Comparison of ENCODE assay signal across 11 cellular contexts in genomic region chr6:44076366-44077200, GRCh38. TPM values are rescaled to one million over a fixed set of nuclear protein-coding genes. Genes with fewer than 3 reads are reported as not detected.
DNase-seq lines count a peak whose midpoint lies in the region; ATAC-seq and TF ChIP-seq lines count a peak whose summit lies in the region.
"Had no signal": no experiment of that assay in that cellular context is flagged by ENCODE, and none has a peak within 500 bp of the region (broad histone marks: within the 10 kb centered on the region; RNA-seq: fewer than 3 reads in every experiment).

No MANE protein-coding gene starts in this region.

- no peak overlapping the region for H3K4me3 ChIP-seq in adipocyte (ENCODE audit: low read length)
- H3K4me3 ChIP-seq in hepatocyte = no peak overlapping the region
- H3K4me3 ChIP-seq in skeletal muscle satellite cell (ENCODE audit: low read length) = no peak overlapping the region

- H3K27ac ChIP-seq in hepatocyte = peak overlapping the region; percentile 21

- H4K20me1 ChIP-seq in hepatocyte (ENCODE audit: insufficient read depth, poor library complexity, severe bottlenecking) = no peaks in the 10 kb centered on the region

- DNase-seq in adipocyte (ENCODE audit: low read depth) (no peak), hepatocyte (ENCODE audit: low spot score) (peak; percentile 81), T-helper 1 cell (no peak), DMS114 treated with DMSO at 0.1 percent for 48 hours (lab: John Stamatoyannopoulos, UW; ENCODE audit: unreplicated experiment) (no peak)
- DNase-seq: NCI-H1694, T-helper 2 cell had no signal

- peak; percentile 18 for ATAC-seq in GM19463 (IDR thresholded peaks at IDR 0.05; ENCODE audit: unreplicated experiment)
- no peak for ATAC-seq in HG03469 (IDR thresholded peaks at IDR 0.05; ENCODE audit: unreplicated experiment)
- no peak for ATAC-seq in HG02588 (IDR thresholded peaks at IDR 0.05; ENCODE audit: unreplicated experiment)
- ATAC-seq: activated naive CD4-positive, alpha-beta T cell treated with anti-CD3 and anti-CD28 coated beads, Interleukin-2, amount 50 U/mL, for 72 hours had no signal

- peaks cover 25% of the 10 kb centered on the region for H3K4me1 ChIP-seq in adipocyte (ENCODE audit: control insufficient read depth, insufficient read depth, low read length)
- peaks cover 35% of the 10 kb centered on the region for H3K4me1 ChIP-seq in hepatocyte (ENCODE audit: insufficient read depth)
- peaks cover 33% of the 10 kb centered on the region for H3K4me1 ChIP-seq in skeletal muscle satellite cell (ENCODE audit: control insufficient read depth, insufficient read depth, low read length)

- no peak for TF ChIP-seq CTCF in hepatocyte (IDR thresholded peaks at IDR 0.05; ENCODE audit: poor library complexity)

- H3K36me3 ChIP-seq in adipocyte (ENCODE audit: control insufficient read depth, insufficient read depth, low read length, severe bottlenecking) (no peaks in the 10 kb centered on the region), hepatocyte (replicated peaks; ENCODE audit: insufficient read depth, low read depth) (no peaks in the 10 kb centered on the region), skeletal muscle satellite cell (ENCODE audit: insufficient read depth, low read length) (no peaks in the 10 kb centered on the region)

- WGBS in hepatocyte (ENCODE audit: low lambda C conversion rate, missing lambda C conversion rate) = 15% methylated on average over 43 of the region's 48 CpGs

- no peak overlapping the region for H2AFZ ChIP-seq in hepatocyte

- H3K9me3 ChIP-seq in adipocyte (ENCODE audit: control insufficient read depth, low read length) (no peaks in the 10 kb centered on the region), hepatocyte (ENCODE audit: low read depth) (no peaks in the 10 kb centered on the region), skeletal muscle satellite cell (replicated peaks; ENCODE audit: low read length) (no peaks in the 10 kb centered on the region)

- H3K4me2 ChIP-seq in hepatocyte = peak overlapping the region; percentile 70
- H3K4me2 ChIP-seq in skeletal muscle satellite cell (ENCODE audit: low read length) = peak overlapping the region; percentile 14

- H3K79me2 ChIP-seq in hepatocyte = no peaks in the 10 kb centered on the region

- H3K27me3 ChIP-seq in adipocyte (replicated peaks; ENCODE audit: control insufficient read depth, insufficient read depth, low read length) (no peaks in the 10 kb centered on the region), hepatocyte (no peaks in the 10 kb centered on the region), skeletal muscle satellite cell (ENCODE audit: control insufficient read depth, insufficient read depth, low read length) (no peaks in the 10 kb centered on the region)

- no peaks in the 10 kb centered on the region for H3K9me2 ChIP-seq in hepatocyte (replicated peaks; ENCODE audit: insufficient read depth)

- peak overlapping the region; percentile 21 for H3K9ac ChIP-seq in adipocyte (ENCODE audit: low read length)
- no peak overlapping the region for H3K9ac ChIP-seq in skeletal muscle satellite cell (ENCODE audit: low read depth, low read length)

RNA-seq across cellular contexts. Expression of gene MRPL14, which starts 50.7 kb away (rescaled TPM):
- total RNA-seq in hepatocyte = 58.3 and 64.3 TPM in 2 replicates
- polyA plus RNA-seq in hepatocyte = 106 and 124 TPM in 2 replicates
- 50.2 and 58.1 TPM in 2 replicates for total RNA-seq in skeletal muscle satellite cell (2012; rRNA removed)

RNA-seq across cellular contexts. Expression of gene TMEM63B, which starts 50.8 kb away (rescaled TPM):
- 31.8 and 43.5 TPM in 2 replicates for total RNA-seq in hepatocyte
- 28.7 and 31.4 TPM in 2 replicates for polyA plus RNA-seq in hepatocyte
- total RNA-seq in skeletal muscle satellite cell (2012; rRNA removed) = 17.7 and 25.1 TPM in 2 replicates
